Comparison of ENCODE assay signal across 1 cellular context in genomic region chr3:72163809-72164634, GRCh38.
TF ChIP-seq lines count a peak whose summit lies in the region.

No MANE protein-coding gene starts in this region.

TF ChIP-seq in K562, 482 proteins besides CTCF, POLR2A, EP300 and RAD21 (continued from another document and continues in another):
- no peak for TF ChIP-seq ZBTB40 (IDR thresholded peaks at IDR 0.05)
- no peak for TF ChIP-seq ZBTB40 (CRISPR knock-in tag; IDR thresholded peaks at IDR 0.05)
- no peak for TF ChIP-seq THAP12 (CRISPR knock-in tag; IDR thresholded peaks at IDR 0.05)
- TF ChIP-seq GATAD2B (IDR thresholded peaks at IDR 0.05; ENCODE audit: borderline replicate concordance) = no peak; the same call in 1 of the 2 replicates
- no peak for TF ChIP-seq ZNF512 (tag; IDR thresholded peaks at IDR 0.05)
- no peak for TF ChIP-seq ZNF316 (IDR thresholded peaks at IDR 0.05)
- TF ChIP-seq ZZZ3 (IDR thresholded peaks at IDR 0.05) = no peak
- no peak for TF ChIP-seq ZNF280A (IDR thresholded peaks at IDR 0.05; ENCODE audit: low read depth, partially characterized antibody)
- TF ChIP-seq ZNF3 (CRISPR knock-in tag; IDR thresholded peaks at IDR 0.05) = no peak
- TF ChIP-seq HNRNPLL (IDR thresholded peaks at IDR 0.05; ENCODE audit: low read depth, low read length, poor library complexity, severe bottlenecking) = no peak
- TF ChIP-seq SETDB1 (IDR thresholded peaks at IDR 0.05; ENCODE audit: low read length) = no peak
- no peak for TF ChIP-seq GABPB2 (CRISPR knock-in tag; conservative IDR thresholded peaks at IDR 0.05)
- no peak for TF ChIP-seq ZNF655 (CRISPR knock-in tag; IDR thresholded peaks at IDR 0.05)
- peak; percentile 61 for TF ChIP-seq L3MBTL2 (IDR thresholded peaks at IDR 0.05)
- TF ChIP-seq RBFOX2 (IDR thresholded peaks at IDR 0.05; ENCODE audit: low read depth, low read length) = peak; percentile 55
- peak; percentile 47; the same call in 1 of the 2 replicates for TF ChIP-seq ETS1 (conservative IDR thresholded peaks at IDR 0.05; ENCODE audit: control insufficient read depth, low read depth, low read length)
- TF ChIP-seq ZNF766 (CRISPR knock-in tag; conservative IDR thresholded peaks at IDR 0.05) = peak; percentile 68; the same call in 1 of the 2 replicates
- no peak for TF ChIP-seq THRAP3 (IDR thresholded peaks at IDR 0.05; ENCODE audit: borderline replicate concordance)
- TF ChIP-seq ASH1L (IDR thresholded peaks at IDR 0.05; ENCODE audit: borderline replicate concordance, low read depth, partially characterized antibody) = no peak
- TF ChIP-seq TSC22D4 (tag; IDR thresholded peaks at IDR 0.05) = no peak
- no peak for TF ChIP-seq USF2 (CRISPR knock-in tag; IDR thresholded peaks at IDR 0.05)
- peak; percentile 52; the same call in 1 of the 2 replicates for TF ChIP-seq NR2C1 (IDR thresholded peaks at IDR 0.05)
- peak; percentile 58 for TF ChIP-seq NR2C1 (tag; IDR thresholded peaks at IDR 0.05)
- peak; percentile 89 to 90 for TF ChIP-seq TRIM24 (IDR thresholded peaks at IDR 0.05)
- no peak for TF ChIP-seq SIRT6 (IDR thresholded peaks at IDR 0.05; ENCODE audit: low read depth, low read length)
- no peak for TF ChIP-seq SIN3A (IDR thresholded peaks at IDR 0.05; ENCODE audit: borderline replicate concordance in 2 of 2, control insufficient read depth in 1 of 2, low read depth in 2 of 2, low read length in 2 of 2)
- TF ChIP-seq ZFPM2 (CRISPR knock-in tag; IDR thresholded peaks at IDR 0.05) = no peak
- peak; percentile 61 for TF ChIP-seq BHLHE40 (IDR thresholded peaks at IDR 0.05; ENCODE audit: low read length)
- peak; percentile 85 for TF ChIP-seq CXXC5 (CRISPR knock-in tag; IDR thresholded peaks at IDR 0.05)
- peak; percentile 78 for TF ChIP-seq IRF9 (tag; IDR thresholded peaks at IDR 0.05)
- no peak for TF ChIP-seq SNIP1 (IDR thresholded peaks at IDR 0.05; ENCODE audit: low read depth)
- no peak; the same call in 1 of the 2 replicates for TF ChIP-seq TCFL5 (CRISPR knock-in tag; conservative IDR thresholded peaks at IDR 0.05)
- no peak for TF ChIP-seq ZNF408 (CRISPR knock-in tag; IDR thresholded peaks at IDR 0.05; ENCODE audit: low read depth)
- peak in 1 of 2 experiments; percentile 54; a peak in 1 of 4 replicates for TF ChIP-seq MLLT1 (IDR thresholded peaks at IDR 0.05)
- TF ChIP-seq POLR2AphosphoS5 (IDR thresholded peaks at IDR 0.05; ENCODE audit: control insufficient read depth, insufficient read depth, low read depth, low read length) = peak; percentile 80
- no peak for TF ChIP-seq U2AF2 (optimal IDR thresholded peaks at IDR 0.05; ENCODE audit: low read depth, low read length)
- TF ChIP-seq SREBF1 (IDR thresholded peaks at IDR 0.05; ENCODE audit: borderline replicate concordance, low read depth, low read length) = no peak
- peak; percentile 51; the same call in 1 of the 2 replicates for TF ChIP-seq HIVEP1 (CRISPR knock-in tag; IDR thresholded peaks at IDR 0.05)
- TF ChIP-seq CBFA2T3 (IDR thresholded peaks at IDR 0.05) = peak; percentile 93
- TF ChIP-seq ZNF224 (CRISPR knock-in tag; IDR thresholded peaks at IDR 0.05) = no peak
